24 cellular contexts compared by ENCODE assay signal in genomic region chr12:127006972-127007371, GRCh38.
DNase-seq lines count a peak whose midpoint lies in the region; ATAC-seq and TF ChIP-seq lines count a peak whose summit lies in the region.
"Had no signal": no experiment of that assay in that cellular context is flagged by ENCODE, and none has a peak within 500 bp of the region (broad histone marks: within the 10 kb centered on the region; RNA-seq: fewer than 3 reads in every experiment).

No MANE protein-coding gene starts in this region.

- H3K36me3 Mint-ChIP-seq in HFFc6 (ENCODE audit: low read depth) = no peaks in the 10 kb centered on the region
- H3K36me3 Mint-ChIP-seq in progenitor cell of endocrine pancreas (ENCODE audit: insufficient read depth) = no peaks in the 10 kb centered on the region
- H3K36me3 Mint-ChIP-seq: CD14-positive monocyte; CD4-positive, alpha-beta memory T cell; CD4-positive, CD25-positive, alpha-beta regulatory T cell; CD8-positive, alpha-beta memory T cell had no signal

- intact Hi-C loops in mammary epithelial cell (cut with micrococcal nuclease) = no loop called here

- CTCF ChIA-PET in mammary epithelial cell (lab: Charles Lee; ENCODE audit: low non-redundant PET) = no interaction called here

- no peaks in the 10 kb centered on the region for H3F3A ChIP-seq in neural cell (ENCODE audit: insufficient read depth, low read length, poor library complexity, severe bottlenecking)

- no peak overlapping the region for H3K9ac ChIP-seq in neural cell (ENCODE audit: low read length)
- no peak overlapping the region for H3K9ac ChIP-seq in mammary epithelial cell (ENCODE audit: insufficient read depth, low read length)
- H3K9ac ChIP-seq: BLaER1 had no signal

- dilution Hi-C loops in mammary epithelial cell (cut with HindIII; ENCODE audit: low sequenced_read_pairs) = no loop called here

- H3K27me3 Mint-ChIP-seq in HFFc6 (ENCODE audit: insufficient read depth) (peaks cover 2% of the 10 kb centered on the region; the same call in 1 of the 2 replicates), progenitor cell of endocrine pancreas (no peaks in the 10 kb centered on the region)
- H3K27me3 Mint-ChIP-seq: CD4-positive, CD25-positive, alpha-beta regulatory T cell had no signal

- no peaks in the 10 kb centered on the region for H3K9me3 Mint-ChIP-seq in HFFc6
- H3K9me3 Mint-ChIP-seq in progenitor cell of endocrine pancreas (ENCODE audit: low read depth) = no peaks in the 10 kb centered on the region

- no peak for TF ChIP-seq RAD21 in neural cell (conservative IDR thresholded peaks at IDR 0.05)

- no peaks in the 10 kb centered on the region for H3K79me2 ChIP-seq in neural cell (replicated peaks; ENCODE audit: insufficient read depth, low read length)
- no peaks in the 10 kb centered on the region for H3K79me2 ChIP-seq in mammary epithelial cell (ENCODE audit: insufficient read depth, low read length)

- H3K27me3 ChIP-seq in neural cell (ENCODE audit: insufficient read depth, low read depth, low read length) (no peaks in the 10 kb centered on the region), mammary epithelial cell (ENCODE audit: insufficient read depth, low read length) (no peaks in the 10 kb centered on the region)
- H3K27me3 ChIP-seq: BE2C, BLaER1 had no signal

- H4K20me1 ChIP-seq in neural cell (ENCODE audit: insufficient read depth) = no peaks in the 10 kb centered on the region
- no peaks in the 10 kb centered on the region for H4K20me1 ChIP-seq in mammary epithelial cell (ENCODE audit: insufficient read depth, low read length)
- H4K20me1 ChIP-seq: BLaER1 had no signal

- H3K4me3 ChIP-seq in neural cell (ENCODE audit: low read length) (no peak overlapping the region), mammary epithelial cell (replicated peaks in 1 of 3; ENCODE audit: insufficient read depth in 1 of 3, low read depth in 2 of 3, low read length in 3 of 3) (no peak overlapping the region)
- H3K4me3 ChIP-seq: BLaER1, GM12878 had no signal

- peak overlapping the region; percentile 20; the same call in 1 of the 2 replicates for H3K4me3 Mint-ChIP-seq in HFFc6
- H3K4me3 Mint-ChIP-seq in progenitor cell of endocrine pancreas (ENCODE audit: low read depth) = no peak overlapping the region
- H3K4me3 Mint-ChIP-seq: CD14-positive monocyte; CD4-positive, alpha-beta memory T cell; CD4-positive, CD25-positive, alpha-beta regulatory T cell; CD8-positive, alpha-beta memory T cell had no signal

- BruUV-seq in mammary epithelial cell (replicated peaks; lab: Mats Ljungman, UMichigan) = no TSS peak

- DNase-seq in HFFc6 = no peak
- DNase-seq in left lobe of liver (ENCODE audit: low spot score) = peak; percentile 53
- no peak for DNase-seq in mammary epithelial cell
- no peak for DNase-seq in progenitor cell of endocrine pancreas (ENCODE audit: low spot score, unreplicated experiment)
- DNase-seq: 8988T; ACHN; BE2C; C1 segment of cervical spinal cord; CD4-positive, alpha-beta memory T cell; CD4-positive, CD25-positive, alpha-beta regulatory T cell; CD8-positive, alpha-beta memory T cell; COR-L47; DMS 273 treated with DMSO at 0.1 percent for 48 hours; DMS153; DMS53; DMS79; DND-41; EL; GDM1 had no signal

- no peaks in the 10 kb centered on the region for H3K4me1 ChIP-seq in mammary epithelial cell (ENCODE audit: insufficient read depth, low read length)
- H3K4me1 ChIP-seq: BE2C had no signal

- in situ Hi-C loops in mammary epithelial cell (cut with MboI; ENCODE audit: low sequenced_read_pairs in 2 of 2) = no loop called here

- no peaks in the 10 kb centered on the region for H3K9me3 ChIP-seq in neural cell (ENCODE audit: low read length)
- no peaks in the 10 kb centered on the region for H3K9me3 ChIP-seq in mammary epithelial cell (replicated peaks; ENCODE audit: insufficient read depth, low read length)
- H3K9me3 ChIP-seq: BLaER1 had no signal

- H2AFZ ChIP-seq in neural cell (ENCODE audit: low read depth, low read length) = no peak overlapping the region
- H2AFZ ChIP-seq in mammary epithelial cell (ENCODE audit: low read depth, low read length) = no peak overlapping the region

- H3K36me3 ChIP-seq in neural cell (ENCODE audit: insufficient read depth, low read length) (no peaks in the 10 kb centered on the region), mammary epithelial cell (ENCODE audit: insufficient read depth, low read length) (no peaks in the 10 kb centered on the region)
- H3K36me3 ChIP-seq: BE2C, BLaER1 had no signal

- TF ChIP-seq EP300 in neural cell (conservative IDR thresholded peaks at IDR 0.05; ENCODE audit: poor library complexity, severe bottlenecking) = no peak

- H3K9me2 ChIP-seq in neural cell (ENCODE audit: insufficient read depth, low read length) = no peaks in the 10 kb centered on the region

- H3K27ac ChIP-seq in neural cell (ENCODE audit: low read length) (peak overlapping the region; percentile 44), mammary epithelial cell (ENCODE audit: insufficient read depth, low read depth, low read length) (no peak overlapping the region)
- H3K27ac ChIP-seq: BLaER1 had no signal

- peak; percentile 53 for ATAC-seq in left lobe of liver
- ATAC-seq in HG03342 (IDR thresholded peaks at IDR 0.05; ENCODE audit: unreplicated experiment) = no peak
- ATAC-seq: GM12878 had no signal

- H3K4me1 Mint-ChIP-seq in HFFc6 (ENCODE audit: low read depth) (peaks cover 28% of the 10 kb centered on the region), progenitor cell of endocrine pancreas (ENCODE audit: low read depth) (no peaks in the 10 kb centered on the region)
- H3K4me1 Mint-ChIP-seq: CD14-positive monocyte; CD4-positive, alpha-beta memory T cell; CD4-positive, CD25-positive, alpha-beta regulatory T cell; CD8-positive, alpha-beta memory T cell had no signal

- 71% methylated on average over 8 of the region's 9 CpGs for WGBS in mammary epithelial cell (ENCODE audit: low coverage, missing lambda C conversion rate)

- no peak overlapping the region for H3K4me2 ChIP-seq in neural cell (ENCODE audit: low read length)
- H3K4me2 ChIP-seq in mammary epithelial cell (ENCODE audit: insufficient read depth, low read depth, low read length) = no peak overlapping the region

- TF ChIP-seq CTCF in HFFc6 (IDR thresholded peaks at IDR 0.05) = no peak
- TF ChIP-seq CTCF in neural cell (IDR thresholded peaks at IDR 0.05; ENCODE audit: poor library complexity, severe bottlenecking) = no peak
- TF ChIP-seq CTCF in mammary epithelial cell (conservative IDR thresholded peaks at IDR 0.05 in 1 of 2, IDR thresholded peaks at IDR 0.05 in 1 of 2; ENCODE audit: extremely low read depth in 1 of 2, insufficient read depth in 1 of 2, low read depth in 1 of 2, low read length in 2 of 2) = no peak
- TF ChIP-seq CTCF in progenitor cell of endocrine pancreas (IDR thresholded peaks at IDR 0.05; ENCODE audit: unreplicated experiment) = no peak

- H3K27ac Mint-ChIP-seq in HFFc6 (peak overlapping the region; percentile 3; the same call in 1 of the 2 replicates), progenitor cell of endocrine pancreas (no peak overlapping the region)
- H3K27ac Mint-ChIP-seq: CD14-positive monocyte; CD4-positive, CD25-positive, alpha-beta regulatory T cell; CD8-positive, alpha-beta memory T cell had no signal

TF ChIP-seq in neural cell, 6 proteins besides CTCF, POLR2A, EP300 and RAD21:
- TF ChIP-seq TAF1 (IDR thresholded peaks at IDR 0.05; ENCODE audit: low read depth) = no peak
- no peak for TF ChIP-seq SMC3 (conservative IDR thresholded peaks at IDR 0.05; ENCODE audit: poor library complexity)
